Comparison of ENCODE assay signal across 26 cellular contexts in genomic region chr17:77798481-77798880, GRCh38.
"Had no signal": no experiment of that assay in that cellular context is flagged by ENCODE, and none has a peak within 500 bp of the region (broad histone marks: within the 10 kb centered on the region; RNA-seq: fewer than 3 reads in every experiment).

No MANE protein-coding gene starts in this region.

- H2AFZ ChIP-seq: hepatocyte had no signal

- DNase-seq: colonic mucosa; effector CD8-positive, alpha-beta T cell; endodermal cell; foreskin fibroblast; gastrocnemius medialis; kidney; left lung; natural killer cell; stimulated activated CD4-positive, alpha-beta T cell treated with anti-CD3 and anti-CD28 coated beads, Interleukin-2, amount 100 ng/mL, for 24 hours; stimulated activated CD4-positive, alpha-beta T cell treated with anti-CD3 and anti-CD28 coated beads, Interleukin-4, amount 100 ng/mL, for 24 hours; upper lobe of left lung had no signal

- H3K27ac ChIP-seq: colonic mucosa, epithelial cell of prostate, gastrocnemius medialis, heart left ventricle, hepatocyte, left lung, neutrophil, pancreas, right lobe of liver, tibial nerve, upper lobe of left lung had no signal

- ATAC-seq: esophagus mucosa; gastrocnemius medialis; heart left ventricle; left lung; natural killer cell; pancreas; right lobe of liver; stimulated activated effector memory CD8-positive, alpha-beta T cell treated with anti-CD3 and anti-CD28 coated beads, Interleukin-12 subunit alpha, Interleukin-12 subunit beta, amount 100 ng/mL, for 72 hours had no signal

- H3K4me1 ChIP-seq: colonic mucosa, left lung, pancreas, right lobe of liver had no signal

- H3K36me3 Mint-ChIP-seq: memory B cell; natural killer cell; stimulated activated effector memory CD8-positive, alpha-beta T cell treated with anti-CD3 and anti-CD28 coated beads, Interleukin-12 subunit alpha, Interleukin-12 subunit beta, amount 100 ng/mL, for 72 hours had no signal

- H3K27me3 ChIP-seq: colonic mucosa, gastrocnemius medialis, pancreas, right lobe of liver, upper lobe of left lung had no signal

- H3K36me3 ChIP-seq: colonic mucosa, gastrocnemius medialis, heart left ventricle, left lung, neutrophil, pancreas, right lobe of liver, thoracic aorta, tibial nerve, upper lobe of left lung had no signal

- H3K9me3 Mint-ChIP-seq: dendritic cell treated with granulocyte-macrophage colony-stimulating factor and Interleukin-4, amounts not matched to agents 40 ng/mL and 50 ng/mL, for 4 days; endodermal cell; memory B cell; natural killer cell; stimulated activated effector memory CD8-positive, alpha-beta T cell treated with anti-CD3 and anti-CD28 coated beads, Interleukin-12 subunit alpha, Interleukin-12 subunit beta, amount 100 ng/mL, for 72 hours; stimulated activated naive CD8-positive, alpha-beta T cell treated with anti-CD3 and anti-CD28 coated beads, Interleukin-15, Interleukin-2, amounts not matched to agents 100 ng/mL and 50 ng/mL, for 24 hours had no signal

- H3K4me3 Mint-ChIP-seq: dendritic cell treated with granulocyte-macrophage colony-stimulating factor and Interleukin-4, amounts not matched to agents 40 ng/mL and 50 ng/mL, for 4 days; endodermal cell; memory B cell; natural killer cell; stimulated activated effector memory CD8-positive, alpha-beta T cell treated with anti-CD3 and anti-CD28 coated beads, Interleukin-12 subunit alpha, Interleukin-12 subunit beta, amount 100 ng/mL, for 72 hours; stimulated activated naive CD8-positive, alpha-beta T cell treated with anti-CD3 and anti-CD28 coated beads, Interleukin-15, Interleukin-2, amounts not matched to agents 100 ng/mL and 50 ng/mL, for 24 hours had no signal

- H3K4me2 ChIP-seq: hepatocyte, smooth muscle cell had no signal

- H3K27ac Mint-ChIP-seq: dendritic cell treated with granulocyte-macrophage colony-stimulating factor and Interleukin-4, amounts not matched to agents 40 ng/mL and 50 ng/mL, for 4 days; endodermal cell; memory B cell; natural killer cell; stimulated activated effector memory CD8-positive, alpha-beta T cell treated with anti-CD3 and anti-CD28 coated beads, Interleukin-12 subunit alpha, Interleukin-12 subunit beta, amount 100 ng/mL, for 72 hours; stimulated activated naive CD8-positive, alpha-beta T cell treated with anti-CD3 and anti-CD28 coated beads, Interleukin-15, Interleukin-2, amounts not matched to agents 100 ng/mL and 50 ng/mL, for 24 hours had no signal

- H3K9me3 ChIP-seq: colonic mucosa, gastrocnemius medialis, heart left ventricle, left lung, neutrophil, pancreas, right lobe of liver, thoracic aorta, tibial nerve, upper lobe of left lung had no signal

- H3K4me3 ChIP-seq: colonic mucosa, gastrocnemius medialis, heart left ventricle, hepatocyte, left lung, lung, pancreas, right lobe of liver, smooth muscle cell, thoracic aorta, tibial nerve, upper lobe of left lung had no signal
